ENCODE assay signal across 30 cellular contexts in genomic region chr6:150735340-150735851, GRCh38.
"Had no signal": no experiment of that assay in that cellular context is flagged by ENCODE, and none has a peak within 500 bp of the region (broad histone marks: within the 10 kb centered on the region; RNA-seq: fewer than 3 reads in every experiment).

No MANE protein-coding gene starts in this region.

- H3K4me1 ChIP-seq: ascending aorta, breast epithelium had no signal

- H3K27ac ChIP-seq: ascending aorta, breast epithelium, cardiac muscle cell, coronary artery, dorsolateral prefrontal cortex, epithelial cell of prostate, esophagus squamous epithelium had no signal

- H3K4me3 ChIP-seq: ascending aorta, breast epithelium, cardiac muscle cell, coronary artery, dorsolateral prefrontal cortex, esophagus squamous epithelium had no signal

- H3K9me3 ChIP-seq: ascending aorta, breast epithelium, esophagus squamous epithelium had no signal

- ATAC-seq: activated CD4-positive, alpha-beta T cell treated with anti-CD3 and anti-CD28 coated beads for 36 hours; activated CD8-positive, alpha-beta memory T cell treated with anti-CD3 and anti-CD28 coated beads, Interleukin-2, amount 10 ng/mL, durations not matched to agents 7 days and 5 days; activated CD8-positive, alpha-beta T cell treated with anti-CD3 and anti-CD28 coated beads, Interleukin-2, amount 10 ng/mL, durations not matched to agents 7 days and 5 days; activated naive CD4-positive, alpha-beta T cell treated with anti-CD3 and anti-CD28 coated beads, Interleukin-2, amount 50 U/mL, for 72 hours had no signal

- FAIRE-seq: frontal cortex had no signal

- H3K4me1 Mint-ChIP-seq: activated CD4-positive, alpha-beta T cell treated with anti-CD3 and anti-CD28 coated beads for 36 hours; activated CD4-positive, alpha-beta T cell treated with anti-CD3 and anti-CD28 coated beads, Interleukin-2, amount 10 ng/mL, durations not matched to agents 24 days and 14 days; activated CD8-positive, alpha-beta memory T cell treated with anti-CD3 and anti-CD28 coated beads, Interleukin-2, amount 10 ng/mL, durations not matched to agents 7 days and 5 days; activated naive CD4-positive, alpha-beta T cell treated with anti-CD3 and anti-CD28 coated beads, Interleukin-2, amount 10 ng/mL, durations not matched to agents 7 days and 5 days; activated naive CD8-positive, alpha-beta T cell treated with anti-CD3 and anti-CD28 coated beads, Interleukin-2, amount 10 ng/mL, durations not matched to agents 7 days and 5 days; endodermal cell had no signal

- H3K27ac Mint-ChIP-seq: activated CD4-positive, alpha-beta memory T cell treated with anti-CD3 and anti-CD28 coated beads for 36 hours; activated CD4-positive, alpha-beta T cell treated with anti-CD3 and anti-CD28 coated beads for 36 hours; activated CD4-positive, alpha-beta T cell treated with anti-CD3 and anti-CD28 coated beads, Interleukin-2, amount 10 ng/mL, durations not matched to agents 24 days and 14 days; activated CD8-positive, alpha-beta memory T cell treated with anti-CD3 and anti-CD28 coated beads, Interleukin-2, amount 10 ng/mL, durations not matched to agents 7 days and 5 days; activated CD8-positive, alpha-beta T cell treated with anti-CD3 and anti-CD28 coated beads, Interleukin-2, amount 10 ng/mL, durations not matched to agents 7 days and 5 days; activated naive CD4-positive, alpha-beta T cell treated with anti-CD3 and anti-CD28 coated beads, Interleukin-2, amount 10 ng/mL, durations not matched to agents 7 days and 5 days; activated naive CD4-positive, alpha-beta T cell treated with anti-CD3 and anti-CD28 coated beads, Interleukin-2, amount 50 U/mL, for 72 hours; activated naive CD8-positive, alpha-beta T cell treated with anti-CD3 and anti-CD28 coated beads, Interleukin-2, amount 10 ng/mL, durations not matched to agents 7 days and 5 days; dendritic cell treated with granulocyte-macrophage colony-stimulating factor and Interleukin-4, amounts not matched to agents 40 ng/mL and 50 ng/mL, for 4 days; endodermal cell had no signal

- H3K27me3 ChIP-seq: ascending aorta, breast epithelium, cardiac muscle cell, dorsolateral prefrontal cortex, esophagus squamous epithelium had no signal

- H3K4me3 Mint-ChIP-seq: activated CD4-positive, alpha-beta memory T cell treated with anti-CD3 and anti-CD28 coated beads for 36 hours; activated CD4-positive, alpha-beta T cell treated with anti-CD3 and anti-CD28 coated beads for 36 hours; activated CD4-positive, alpha-beta T cell treated with anti-CD3 and anti-CD28 coated beads, Interleukin-2, amount 10 ng/mL, durations not matched to agents 24 days and 14 days; activated CD8-positive, alpha-beta memory T cell treated with anti-CD3 and anti-CD28 coated beads, Interleukin-2, amount 10 ng/mL, durations not matched to agents 7 days and 5 days; activated CD8-positive, alpha-beta T cell treated with anti-CD3 and anti-CD28 coated beads, Interleukin-2, amount 10 ng/mL, durations not matched to agents 7 days and 5 days; activated naive CD4-positive, alpha-beta T cell treated with anti-CD3 and anti-CD28 coated beads, Interleukin-2, amount 10 ng/mL, durations not matched to agents 7 days and 5 days; activated naive CD8-positive, alpha-beta T cell treated with anti-CD3 and anti-CD28 coated beads, Interleukin-2, amount 10 ng/mL, durations not matched to agents 7 days and 5 days; brain; dendritic cell treated with granulocyte-macrophage colony-stimulating factor and Interleukin-4, amounts not matched to agents 40 ng/mL and 50 ng/mL, for 4 days; endodermal cell had no signal

- H3K27me3 Mint-ChIP-seq: activated CD4-positive, alpha-beta memory T cell treated with anti-CD3 and anti-CD28 coated beads for 36 hours; activated CD4-positive, alpha-beta T cell treated with anti-CD3 and anti-CD28 coated beads for 36 hours; activated CD8-positive, alpha-beta memory T cell treated with anti-CD3 and anti-CD28 coated beads, Interleukin-2, amount 10 ng/mL, durations not matched to agents 7 days and 5 days; brain; dendritic cell treated with granulocyte-macrophage colony-stimulating factor and Interleukin-4, amounts not matched to agents 40 ng/mL and 50 ng/mL, for 4 days had no signal

- H3K36me3 ChIP-seq: breast epithelium, cardiac muscle cell had no signal

- H3K36me3 Mint-ChIP-seq: activated CD4-positive, alpha-beta memory T cell treated with anti-CD3 and anti-CD28 coated beads for 36 hours; activated CD8-positive, alpha-beta memory T cell treated with anti-CD3 and anti-CD28 coated beads, Interleukin-2, amount 10 ng/mL, durations not matched to agents 7 days and 5 days; activated naive CD4-positive, alpha-beta T cell treated with anti-CD3 and anti-CD28 coated beads, Interleukin-2, amount 10 ng/mL, durations not matched to agents 7 days and 5 days; activated naive CD4-positive, alpha-beta T cell treated with anti-CD3 and anti-CD28 coated beads, Interleukin-2, amount 50 U/mL, for 72 hours; activated naive CD8-positive, alpha-beta T cell treated with anti-CD3 and anti-CD28 coated beads, Interleukin-2, amount 10 ng/mL, durations not matched to agents 7 days and 5 days had no signal

- H3K9me3 Mint-ChIP-seq: activated CD4-positive, alpha-beta memory T cell treated with anti-CD3 and anti-CD28 coated beads for 36 hours; activated CD4-positive, alpha-beta T cell treated with anti-CD3 and anti-CD28 coated beads, Interleukin-2, amount 10 ng/mL, durations not matched to agents 24 days and 14 days; activated naive CD4-positive, alpha-beta T cell treated with anti-CD3 and anti-CD28 coated beads, Interleukin-2, amount 10 ng/mL, durations not matched to agents 7 days and 5 days; activated naive CD4-positive, alpha-beta T cell treated with anti-CD3 and anti-CD28 coated beads, Interleukin-2, amount 50 U/mL, for 72 hours; activated naive CD8-positive, alpha-beta T cell treated with anti-CD3 and anti-CD28 coated beads, Interleukin-2, amount 10 ng/mL, durations not matched to agents 7 days and 5 days; dendritic cell treated with granulocyte-macrophage colony-stimulating factor and Interleukin-4, amounts not matched to agents 40 ng/mL and 50 ng/mL, for 4 days; endodermal cell had no signal

- DNase-seq: activated CD4-positive, alpha-beta memory T cell treated with anti-CD3 and anti-CD28 coated beads for 36 hours; activated CD4-positive, alpha-beta T cell treated with anti-CD3 and anti-CD28 coated beads for 36 hours; activated CD4-positive, alpha-beta T cell treated with anti-CD3 and anti-CD28 coated beads, Interleukin-2, amount 10 ng/mL, durations not matched to agents 24 days and 14 days; activated CD4-positive, CD25-positive, alpha-beta regulatory T cell; activated CD4-positive, CD25-positive, alpha-beta regulatory T cell treated with anti-CD3 and anti-CD28 coated beads, Interleukin-2, amount 50 U/mL, for 72 hours; activated CD8-positive, alpha-beta memory T cell treated with anti-CD3 and anti-CD28 coated beads, Interleukin-2, amount 10 ng/mL, durations not matched to agents 7 days and 5 days; activated CD8-positive, alpha-beta memory T cell treated with anti-CD3 and anti-CD28 coated beads, Interleukin-2, amount 50 U/mL, for 4 hours; activated CD8-positive, alpha-beta T cell treated with anti-CD3 and anti-CD28 coated beads, Interleukin-2, amount 10 ng/mL, durations not matched to agents 7 days and 5 days; activated gamma-delta T cell; activated naive CD4-positive, alpha-beta T cell; activated naive CD4-positive, alpha-beta T cell treated with anti-CD3 and anti-CD28 coated beads, Interleukin-2, amount 10 ng/mL, durations not matched to agents 7 days and 5 days; activated naive CD8-positive, alpha-beta T cell treated with anti-CD3 and anti-CD28 coated beads, Interleukin-2, amount 10 ng/mL, durations not matched to agents 7 days and 5 days; activated T-cell treated with anti-CD3 and anti-CD28 coated beads, Interleukin-2, amount 50 U/mL, for 1 hour; activated T-cell treated with anti-CD3 and anti-CD28 coated beads, Interleukin-2, amount 50 U/mL, for 48 hours; central memory CD4-positive, alpha-beta T cell; cerebellar nuclear complex; dorsolateral prefrontal cortex; effector memory CD4-positive, alpha-beta T cell; endodermal cell; esophagus squamous epithelium; T-helper 2 cell had no signal
